8 cellular contexts compared by ENCODE assay signal in genomic region chr11:12288212-12288933, GRCh38.
DNase-seq lines count a peak whose midpoint lies in the region; ATAC-seq, FAIRE-seq and TF ChIP-seq lines count a peak whose summit lies in the region.

No MANE protein-coding gene starts in this region.

- peak; percentile 39 for FAIRE-seq in GM18507 (lab: Jason Lieb, UNC)

- DNase-seq in AG08396 (ENCODE audit: low spot score) (peak; percentile 88), GM18507 (ENCODE audit: extremely low spot score, insufficient read length, low read depth) (no peak), NCI-H2171 treated with DMSO at 0.1 percent for 48 hours (lab: John Stamatoyannopoulos, UW) (peak; percentile 75), WERI-Rb-1 (peak; percentile 85), dermis microvascular lymphatic vessel endothelial cell (ENCODE audit: low read depth in 2 of 2) (peak; percentile 41 to 83)
- peak; percentile 9 to 54 (median 13) for DNase-seq in stimulated activated CD4-positive, alpha-beta T cell treated with anti-CD3 and anti-CD28 coated beads, TNF-alpha, amount 100 ng/mL, for 24 hours (ENCODE audit: low read depth in 3 of 3)

- TF ChIP-seq RAD21 in liver (IDR thresholded peaks at IDR 0.05) = peak; percentile 79 to 82

- H3K9ac ChIP-seq in liver (ENCODE audit: low read depth in 1 of 2, low read length in 2 of 2) = no peak overlapping the region

- H3K27me3 ChIP-seq in WERI-Rb-1 (ENCODE audit: insufficient read depth, low read depth, severe bottlenecking) = no peaks in the 10 kb centered on the region
- H3K27me3 ChIP-seq in liver (ENCODE audit: control insufficient read depth in 4 of 4, insufficient read depth in 4 of 4, low read length in 3 of 4) = no peaks in the 10 kb centered on the region

- no peak overlapping the region for H3K27ac ChIP-seq in WERI-Rb-1
- no peak overlapping the region for H3K27ac ChIP-seq in liver (ENCODE audit: low read depth in 1 of 2, low read length in 2 of 2)

- ATAC-seq in HG02852 (IDR thresholded peaks at IDR 0.05; ENCODE audit: unreplicated experiment) = no peak

- no peaks in the 10 kb centered on the region for H3K4me1 ChIP-seq in liver (ENCODE audit: control insufficient read depth in 4 of 4, insufficient read depth in 4 of 4, low read length in 3 of 4)

- no peaks in the 10 kb centered on the region for H3K9me3 ChIP-seq in WERI-Rb-1 (ENCODE audit: severe bottlenecking)
- no peaks in the 10 kb centered on the region for H3K9me3 ChIP-seq in liver (ENCODE audit: control insufficient read depth in 4 of 4, low read length in 3 of 4)

- TF ChIP-seq CTCF in WERI-Rb-1 (IDR thresholded peaks at IDR 0.05; ENCODE audit: low read depth, low read length) (peak; percentile 96), liver (IDR thresholded peaks at IDR 0.05; ENCODE audit: low read depth, low read length, missing input control) (peak; percentile 73)

- H3K4me3 ChIP-seq in WERI-Rb-1 (ENCODE audit: low read depth, low read length) (no peak overlapping the region), liver (ENCODE audit: low read depth in 1 of 3, low read length in 3 of 3) (no peak overlapping the region)

- WGBS in liver = 56% methylated on average over 12 of the region's 12 CpGs

- H3K36me3 ChIP-seq in WERI-Rb-1 (no peaks in the 10 kb centered on the region), liver (ENCODE audit: control insufficient read depth in 4 of 4, insufficient read depth in 3 of 4, low read depth in 1 of 4, low read length in 3 of 4) (no peaks in the 10 kb centered on the region)

TF ChIP-seq in liver, 16 proteins besides CTCF, POLR2A, EP300 and RAD21:
- TF ChIP-seq EGR1 (IDR thresholded peaks at IDR 0.05; ENCODE audit: low read depth in 2 of 2) (no peak), MAX (IDR thresholded peaks at IDR 0.05) (no peak), FOXA1 (IDR thresholded peaks at IDR 0.05) (no peak), RXRA (IDR thresholded peaks at IDR 0.05) (no peak), HNF4G (IDR thresholded peaks at IDR 0.05) (no peak), FOXA2 (IDR thresholded peaks at IDR 0.05) (no peak), SP1 (IDR thresholded peaks at IDR 0.05) (no peak), ZBTB33 (IDR thresholded peaks at IDR 0.05) (no peak), YY1 (IDR thresholded peaks at IDR 0.05) (no peak), NR2F2 (IDR thresholded peaks at IDR 0.05) (no peak)
